27 cellular contexts compared by ENCODE assay signal in genomic region chr10:125172694-125173093, GRCh38.
"Had no signal": no experiment of that assay in that cellular context is flagged by ENCODE, and none has a peak within 500 bp of the region (broad histone marks: within the 10 kb centered on the region; RNA-seq: fewer than 3 reads in every experiment).

No MANE protein-coding gene starts in this region.

- H3K36me3 ChIP-seq: ascending aorta, breast epithelium, cardiac muscle cell, colonic mucosa had no signal

- H3K4me3 Mint-ChIP-seq: activated CD4-positive, alpha-beta memory T cell treated with anti-CD3 and anti-CD28 coated beads, Interleukin-2, amount 10 ng/mL, durations not matched to agents 7 days and 5 days; activated CD4-positive, alpha-beta T cell treated with anti-CD3 and anti-CD28 coated beads for 36 hours; activated CD4-positive, alpha-beta T cell treated with anti-CD3 and anti-CD28 coated beads, Interleukin-2, amount 10 ng/mL, durations not matched to agents 24 days and 14 days; activated naive CD4-positive, alpha-beta T cell treated with anti-CD3 and anti-CD28 coated beads, Interleukin-2, amount 10 ng/mL, durations not matched to agents 7 days and 5 days; activated naive CD8-positive, alpha-beta T cell treated with anti-CD3 and anti-CD28 coated beads, Interleukin-2, amount 10 ng/mL, durations not matched to agents 7 days and 5 days; activated T-cell treated with anti-CD3 and anti-CD28 coated beads, Interleukin-2, amount 50 U/mL, for 72 hours; brain; dendritic cell treated with granulocyte-macrophage colony-stimulating factor and Interleukin-4, amounts not matched to agents 40 ng/mL and 50 ng/mL, for 4 days; endodermal cell had no signal

- H3K27me3 Mint-ChIP-seq: activated naive CD4-positive, alpha-beta T cell treated with anti-CD3 and anti-CD28 coated beads, Interleukin-2, amount 10 ng/mL, durations not matched to agents 7 days and 5 days had no signal

- H3K4me1 ChIP-seq: ascending aorta, breast epithelium, colonic mucosa had no signal

- H3K27ac ChIP-seq: ascending aorta, breast epithelium, cardiac muscle cell, colonic mucosa, dorsolateral prefrontal cortex had no signal

- H3K9me3 ChIP-seq: ascending aorta, breast epithelium, colonic mucosa had no signal

- H3K4me3 ChIP-seq: ascending aorta, breast epithelium, cardiac muscle cell, colonic mucosa, dorsolateral prefrontal cortex had no signal

- H3K9me3 Mint-ChIP-seq: activated CD4-positive, alpha-beta T cell treated with anti-CD3 and anti-CD28 coated beads, Interleukin-2, amount 10 ng/mL, durations not matched to agents 24 days and 14 days; activated naive CD4-positive, alpha-beta T cell treated with anti-CD3 and anti-CD28 coated beads, Interleukin-2, amount 10 ng/mL, durations not matched to agents 7 days and 5 days; dendritic cell treated with granulocyte-macrophage colony-stimulating factor and Interleukin-4, amounts not matched to agents 40 ng/mL and 50 ng/mL, for 4 days; endodermal cell had no signal

- ATAC-seq: activated CD4-positive, alpha-beta T cell treated with anti-CD3 and anti-CD28 coated beads for 36 hours; activated naive CD4-positive, alpha-beta T cell treated with anti-CD3 and anti-CD28 coated beads, Interleukin-2, amount 50 U/mL, for 72 hours; activated T-cell treated with anti-CD3 and anti-CD28 coated beads, Interleukin-2, amount 50 U/mL, for 72 hours; esophagus mucosa had no signal

- H3K4me1 Mint-ChIP-seq: activated CD4-positive, alpha-beta memory T cell treated with anti-CD3 and anti-CD28 coated beads, Interleukin-2, amount 10 ng/mL, durations not matched to agents 7 days and 5 days; activated CD4-positive, alpha-beta T cell treated with anti-CD3 and anti-CD28 coated beads for 36 hours; activated CD4-positive, alpha-beta T cell treated with anti-CD3 and anti-CD28 coated beads, Interleukin-2, amount 10 ng/mL, durations not matched to agents 24 days and 14 days; activated naive CD4-positive, alpha-beta T cell treated with anti-CD3 and anti-CD28 coated beads, Interleukin-2, amount 10 ng/mL, durations not matched to agents 7 days and 5 days; activated naive CD8-positive, alpha-beta T cell treated with anti-CD3 and anti-CD28 coated beads, Interleukin-2, amount 10 ng/mL, durations not matched to agents 7 days and 5 days had no signal

- DNase-seq: activated CD4-positive, alpha-beta memory T cell treated with anti-CD3 and anti-CD28 coated beads, Interleukin-2, amount 10 ng/mL, durations not matched to agents 7 days and 5 days; activated CD4-positive, alpha-beta T cell treated with anti-CD3 and anti-CD28 coated beads for 36 hours; activated CD4-positive, alpha-beta T cell treated with anti-CD3 and anti-CD28 coated beads, Interleukin-2, amount 10 ng/mL, durations not matched to agents 24 days and 14 days; activated CD4-positive, CD25-positive, alpha-beta regulatory T cell; activated CD4-positive, CD25-positive, alpha-beta regulatory T cell treated with anti-CD3 and anti-CD28 coated beads, Interleukin-2, amount 50 U/mL, for 72 hours; activated CD8-positive, alpha-beta memory T cell treated with anti-CD3 and anti-CD28 coated beads, Interleukin-2, amount 50 U/mL, for 4 hours; activated gamma-delta T cell; activated naive CD4-positive, alpha-beta T cell; activated naive CD4-positive, alpha-beta T cell treated with anti-CD3 and anti-CD28 coated beads, Interleukin-2, amount 10 ng/mL, durations not matched to agents 7 days and 5 days; activated naive CD8-positive, alpha-beta T cell treated with anti-CD3 and anti-CD28 coated beads, Interleukin-2, amount 10 ng/mL, durations not matched to agents 7 days and 5 days; activated T-cell treated with anti-CD3 and anti-CD28 coated beads, Interleukin-2, amount 50 U/mL, for 1 hour; activated T-cell treated with anti-CD3 and anti-CD28 coated beads, Interleukin-2, amount 50 U/mL, for 72 hours; central memory CD4-positive, alpha-beta T cell; cerebellar nuclear complex; colonic mucosa; dorsolateral prefrontal cortex; effector memory CD4-positive, alpha-beta T cell; endodermal cell; foreskin fibroblast; T-helper 2 cell had no signal

- H3K36me3 Mint-ChIP-seq: activated naive CD4-positive, alpha-beta T cell treated with anti-CD3 and anti-CD28 coated beads, Interleukin-2, amount 10 ng/mL, durations not matched to agents 7 days and 5 days; activated naive CD4-positive, alpha-beta T cell treated with anti-CD3 and anti-CD28 coated beads, Interleukin-2, amount 50 U/mL, for 72 hours; activated naive CD8-positive, alpha-beta T cell treated with anti-CD3 and anti-CD28 coated beads, Interleukin-2, amount 10 ng/mL, durations not matched to agents 7 days and 5 days; brain had no signal

- H3K27me3 ChIP-seq: ascending aorta, breast epithelium, cardiac muscle cell, colonic mucosa had no signal

- H3K27ac Mint-ChIP-seq: activated CD4-positive, alpha-beta memory T cell treated with anti-CD3 and anti-CD28 coated beads, Interleukin-2, amount 10 ng/mL, durations not matched to agents 7 days and 5 days; activated CD4-positive, alpha-beta T cell treated with anti-CD3 and anti-CD28 coated beads for 36 hours; activated CD4-positive, alpha-beta T cell treated with anti-CD3 and anti-CD28 coated beads, Interleukin-2, amount 10 ng/mL, durations not matched to agents 24 days and 14 days; activated naive CD4-positive, alpha-beta T cell treated with anti-CD3 and anti-CD28 coated beads, Interleukin-2, amount 10 ng/mL, durations not matched to agents 7 days and 5 days; activated naive CD4-positive, alpha-beta T cell treated with anti-CD3 and anti-CD28 coated beads, Interleukin-2, amount 50 U/mL, for 72 hours; activated naive CD8-positive, alpha-beta T cell treated with anti-CD3 and anti-CD28 coated beads, Interleukin-2, amount 10 ng/mL, durations not matched to agents 7 days and 5 days; activated T-cell treated with anti-CD3 and anti-CD28 coated beads, Interleukin-2, amount 50 U/mL, for 72 hours; dendritic cell treated with granulocyte-macrophage colony-stimulating factor and Interleukin-4, amounts not matched to agents 40 ng/mL and 50 ng/mL, for 4 days; endodermal cell had no signal
